Comparison of ENCODE assay signal across 11 cellular contexts in genomic region chr7:117875566-117875965, GRCh38. TPM values are rescaled to one million over a fixed set of nuclear protein-coding genes. Genes with fewer than 3 reads are reported as not detected.
A peak's percentile ranks its signal among the peaks of the same experiment; 100 is the strongest.
DNase-seq lines count a peak whose midpoint lies in the region; ATAC-seq, FAIRE-seq and TF ChIP-seq lines count a peak whose summit lies in the region.
"Had no signal": no experiment of that assay in that cellular context is flagged by ENCODE, and none has a peak within 500 bp of the region (broad histone marks: within the 10 kb centered on the region; RNA-seq: fewer than 3 reads in every experiment).

No MANE protein-coding gene starts in this region.

- no peaks in the 10 kb centered on the region for H3K27me3 ChIP-seq in bronchial epithelial cell (ENCODE audit: control insufficient read depth, insufficient read depth, low read length)

- ATAC-seq in GM18498 (IDR thresholded peaks at IDR 0.05; ENCODE audit: unreplicated experiment): peak; percentile 40
- ATAC-seq in GM21619 (IDR thresholded peaks at IDR 0.05; ENCODE audit: unreplicated experiment): no peak
- no peak for ATAC-seq in GM21528 (IDR thresholded peaks at IDR 0.05; ENCODE audit: low FRiP score, unreplicated experiment)

- peak; percentile 2 for TF ChIP-seq CTCF in bronchial epithelial cell (IDR thresholded peaks at IDR 0.05; ENCODE audit: insufficient read depth, low read length, severe bottlenecking)

- H3K36me3 ChIP-seq in bronchial epithelial cell (ENCODE audit: control insufficient read depth, insufficient read depth, low read length): no peaks in the 10 kb centered on the region
- H3K36me3 ChIP-seq: stomach had no signal

- no peak for FAIRE-seq in bronchial epithelial cell (lab: Jason Lieb, UNC)
- FAIRE-seq: RCC 7860 had no signal

- no peak overlapping the region for H3K4me3 ChIP-seq in bronchial epithelial cell (ENCODE audit: low read depth, low read length)
- H3K4me3 ChIP-seq: stomach had no signal

- DNase-seq in NAMALWA (ENCODE audit: low spot score): peak; percentile 12
- DNase-seq in bronchial epithelial cell (ENCODE audit: low read depth): no peak
- peak; percentile 19 for DNase-seq in midbrain (lab: John Stamatoyannopoulos, UW)
- no peak for DNase-seq in activated CD4-positive, alpha-beta T cell treated with anti-CD3 and anti-CD28 coated beads, Interleukin-2, amount 50 U/mL, for 4 hours
- no peak for DNase-seq in EL
- DNase-seq: activated CD4-positive, alpha-beta memory T cell treated with anti-CD3 and anti-CD28 coated beads, Interleukin-2, amount 10 ng/mL, durations not matched to agents 7 days and 5 days; stomach had no signal

RNA-seq across cellular contexts. Expression of gene CTTNBP2, which starts 2.3 kb away (rescaled TPM):
- total RNA-seq in bronchial epithelial cell: 0.26 and 0.38 TPM in 2 replicates
- total RNA-seq: activated CD4-positive, alpha-beta memory T cell treated with anti-CD3 and anti-CD28 coated beads, Interleukin-2, amount 10 ng/mL, durations not matched to agents 7 days and 5 days had no signal

Comparison
In these comparisons a context has a peak if more than half of its experiments do, and no peak if none do; other contexts are left out.
1. DNase-seq: peak in NAMALWA (single experiment) and midbrain (single experiment); none in bronchial epithelial cell (single experiment), activated CD4-positive, alpha-beta T cell treated with anti-CD3 and anti-CD28 coated beads, Interleukin-2, amount 50 U/mL, for 4 hours (0 of 2) and EL (single experiment).